In genomic region chr15:55168350-55168974, GRCh38 we compare ENCODE assay signal across 8 cellular contexts.
DNase-seq lines count a peak whose midpoint lies in the region; ATAC-seq and TF ChIP-seq lines count a peak whose summit lies in the region.

No MANE protein-coding gene starts in this region.

- H3K4me3 ChIP-seq in SU-DHL-6 (ENCODE audit: insufficient read depth, low read length, poor library complexity, severe bottlenecking): no peak overlapping the region

- no peaks in the 10 kb centered on the region for H3K79me2 ChIP-seq in SU-DHL-6 (ENCODE audit: insufficient read depth, low read length)

- H4K20me1 ChIP-seq in SU-DHL-6 (ENCODE audit: low read depth, low read length): no peaks in the 10 kb centered on the region

- peak; percentile 96 for ATAC-seq in HG02642 (IDR thresholded peaks at IDR 0.05; ENCODE audit: poor library complexity, unreplicated experiment)

- TF ChIP-seq CTCF in SU-DHL-6 (IDR thresholded peaks at IDR 0.05; ENCODE audit: insufficient read depth, low read length, poor library complexity, severe bottlenecking): peak; percentile 95

- no peaks in the 10 kb centered on the region for H3K36me3 ChIP-seq in SU-DHL-6 (ENCODE audit: low read length)

- H3K9me2 ChIP-seq in SU-DHL-6 (replicated peaks; ENCODE audit: insufficient read depth, low read length): no peaks in the 10 kb centered on the region

- DNase-seq in NCI-H187 (lab: John Stamatoyannopoulos, UW): peak; percentile 6 to 34
- DNase-seq in NCI-H187 treated with DMSO at 0.1 percent for 48 hours (lab: John Stamatoyannopoulos, UW): no peak
- peak; percentile 1 for DNase-seq in NCI-H1092 (lab: John Stamatoyannopoulos, UW)
- peak; percentile 16 for DNase-seq in amniotic stem cell (lab: John Stamatoyannopoulos, UW)
- peak in 36 of 51 donors; percentile 0 to 59 (median 16) for DNase-seq in hypothalamus (lab: John Stamatoyannopoulos, UW)
- peak; percentile 28 for DNase-seq in smooth muscle cell of the brain vasculature (ENCODE audit: low read depth, low spot score)

- H3K27me3 ChIP-seq in SU-DHL-6 (ENCODE audit: low read length): no peaks in the 10 kb centered on the region

- no peaks in the 10 kb centered on the region for H3F3A ChIP-seq in SU-DHL-6 (ENCODE audit: insufficient read depth)

- no peaks in the 10 kb centered on the region for H3K9me3 ChIP-seq in SU-DHL-6 (ENCODE audit: insufficient read depth, low read length)

- no peak overlapping the region for H3K9ac ChIP-seq in SU-DHL-6 (ENCODE audit: low read length)

- H3K4me2 ChIP-seq in SU-DHL-6 (ENCODE audit: low read depth, low read length, poor library complexity, severe bottlenecking): no peak overlapping the region

- H2AFZ ChIP-seq in SU-DHL-6 (ENCODE audit: low read depth, low read length, severe bottlenecking): no peak overlapping the region

- H3K27ac ChIP-seq in SU-DHL-6 (ENCODE audit: low read depth, low read length): no peak overlapping the region
